In the genomic region with DNA sequence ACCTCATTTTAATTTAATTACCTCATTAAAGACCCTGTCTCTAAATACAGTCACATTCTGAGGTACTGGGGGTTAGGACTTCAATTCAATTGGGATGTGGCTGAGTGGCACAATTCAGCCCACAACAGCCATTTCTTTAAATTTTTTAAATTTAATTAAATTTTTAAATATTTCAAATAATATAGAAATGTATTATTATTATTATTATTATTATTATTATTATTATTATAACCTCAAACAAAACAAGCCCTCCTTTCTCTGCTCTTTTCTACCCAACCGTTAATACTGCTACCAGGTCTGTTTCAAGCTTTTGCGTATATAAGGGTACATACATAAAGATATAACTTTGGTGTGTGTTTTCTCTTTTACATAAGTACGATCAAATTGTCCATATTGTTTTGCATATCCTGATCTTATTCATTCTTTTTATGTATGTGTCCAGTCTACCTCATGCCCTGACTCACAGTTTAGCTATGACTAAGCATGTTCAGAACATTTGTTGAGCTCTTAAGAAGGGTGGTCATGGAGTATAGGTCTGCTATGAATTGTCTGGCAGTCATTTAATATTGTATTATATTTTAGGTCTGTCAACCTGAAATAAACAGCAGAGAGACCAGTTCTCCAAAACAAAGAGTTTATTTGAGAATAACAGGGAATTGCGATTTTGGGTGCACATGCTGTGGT, we compare ENCODE assay signal across 11 cellular contexts. TPM values are rescaled to one million over a fixed set of nuclear protein-coding genes. Genes with fewer than 3 reads are reported as not detected.
DNase-seq lines count a peak whose midpoint lies in the region; ATAC-seq and TF ChIP-seq lines count a peak whose summit lies in the region.
"Had no signal": no experiment of that assay in that cellular context is flagged by ENCODE, and none has a peak within 500 bp of the region (broad histone marks: within the 10 kb centered on the region; RNA-seq: fewer than 3 reads in every experiment).

No MANE protein-coding gene starts in this region.

- peaks cover 15% of the 10 kb centered on the region for H3K4me1 ChIP-seq in lower lobe of right lung

- no peaks in the 10 kb centered on the region for H3K9me3 ChIP-seq in lower lobe of right lung

- intact Hi-C loops in lower lobe of right lung (cut with DNase I): no loop called here

- ATAC-seq in activated naive CD4-positive, alpha-beta T cell treated with anti-CD3 and anti-CD28 coated beads, Interleukin-2, amount 50 U/mL, for 72 hours: peak; percentile 75 to 86
- ATAC-seq in HG02642 (IDR thresholded peaks at IDR 0.05; ENCODE audit: poor library complexity, unreplicated experiment) (peak; percentile 74), lower lobe of right lung (no peak)
- peak; percentile 80 for ATAC-seq in stimulated activated memory B cell treated with anti-CD40 and anti-IgM and Interleukin-4, amounts not matched to agents 10 μg/mL and 1 μg/mL and 100 μg/mL, for 72 hours

- H3K9me3 Mint-ChIP-seq in activated naive CD4-positive, alpha-beta T cell treated with anti-CD3 and anti-CD28 coated beads, Interleukin-2, amount 50 U/mL, for 72 hours: no peaks in the 10 kb centered on the region
- no peaks in the 10 kb centered on the region for H3K9me3 Mint-ChIP-seq in stimulated activated memory B cell treated with anti-CD40 and anti-IgM and Interleukin-4, amounts not matched to agents 10 μg/mL and 1 μg/mL and 100 μg/mL, for 72 hours

- TF ChIP-seq CTCF in coronary artery (IDR thresholded peaks at IDR 0.05) (no peak), lower lobe of right lung (IDR thresholded peaks at IDR 0.05) (no peak)

- H3K36me3 Mint-ChIP-seq in activated naive CD4-positive, alpha-beta T cell treated with anti-CD3 and anti-CD28 coated beads, Interleukin-2, amount 50 U/mL, for 72 hours: no peaks in the 10 kb centered on the region
- H3K36me3 Mint-ChIP-seq in stimulated activated memory B cell treated with anti-CD40 and anti-IgM and Interleukin-4, amounts not matched to agents 10 μg/mL and 1 μg/mL and 100 μg/mL, for 72 hours: peaks cover 45% of the 10 kb centered on the region

- no peak for DNase-seq in activated naive CD4-positive, alpha-beta T cell treated with anti-CD3 and anti-CD28 coated beads, Interleukin-2, amount 50 U/mL, for 72 hours (ENCODE audit: low spot score in 2 of 2)
- DNase-seq in activated naive CD4-positive, alpha-beta T cell (lab: John Stamatoyannopoulos, UW): no peak
- DNase-seq in M059J (ENCODE audit: low read depth) (peak; percentile 46), coronary artery (ENCODE audit: low spot score) (no peak), lower lobe of right lung (no peak)
- DNase-seq in stimulated activated CD4-positive, alpha-beta T cell treated with anti-CD3 and anti-CD28 coated beads, Interleukin-2, amount 100 ng/mL, for 24 hours: no peak
- DNase-seq: cerebellar nuclear complex, NCI-H2081 had no signal

- peak overlapping the region in 1 of 2 donors; percentile 13 for H3K27ac Mint-ChIP-seq in activated naive CD4-positive, alpha-beta T cell treated with anti-CD3 and anti-CD28 coated beads, Interleukin-2, amount 50 U/mL, for 72 hours
- H3K27ac Mint-ChIP-seq in stimulated activated memory B cell treated with anti-CD40 and anti-IgM and Interleukin-4, amounts not matched to agents 10 μg/mL and 1 μg/mL and 100 μg/mL, for 72 hours: peak overlapping the region; percentile 79

- H3K36me3 ChIP-seq in lower lobe of right lung: no peaks in the 10 kb centered on the region

- no peaks in the 10 kb centered on the region for H3K27me3 Mint-ChIP-seq in stimulated activated memory B cell treated with anti-CD40 and anti-IgM and Interleukin-4, amounts not matched to agents 10 μg/mL and 1 μg/mL and 100 μg/mL, for 72 hours

- H3K27ac ChIP-seq in coronary artery (no peak overlapping the region), lower lobe of right lung (no peak overlapping the region)
- H3K27ac ChIP-seq: SK-N-MC had no signal

- H3K4me3 ChIP-seq in coronary artery (no peak overlapping the region), lower lobe of right lung (no peak overlapping the region)
- H3K4me3 ChIP-seq: SK-N-MC had no signal

- peaks cover 30% of the 10 kb centered on the region for H3K4me1 Mint-ChIP-seq in stimulated activated memory B cell treated with anti-CD40 and anti-IgM and Interleukin-4, amounts not matched to agents 10 μg/mL and 1 μg/mL and 100 μg/mL, for 72 hours

- no peaks in the 10 kb centered on the region for H3K27me3 ChIP-seq in lower lobe of right lung (ENCODE audit: low read depth)

- H3K4me3 Mint-ChIP-seq in stimulated activated memory B cell treated with anti-CD40 and anti-IgM and Interleukin-4, amounts not matched to agents 10 μg/mL and 1 μg/mL and 100 μg/mL, for 72 hours: no peak overlapping the region

RNA-seq across cellular contexts. Expression of gene RAB14, which starts 16.1 kb away (rescaled TPM):
- 10 to 100 TPM; 53.2 to 68.4 TPM for total RNA-seq in activated naive CD4-positive, alpha-beta T cell treated with anti-CD3 and anti-CD28 coated beads, Interleukin-2, amount 50 U/mL, for 72 hours
- 31.4 and 52.2 TPM in 2 replicates for total RNA-seq in M059J (2014; rRNA removed; shearing (Covaris generic))
- 101 TPM for total RNA-seq in lower lobe of right lung

RNA-seq across cellular contexts. Expression of gene GSN, which starts 50.2 kb away (rescaled TPM):
- total RNA-seq in activated naive CD4-positive, alpha-beta T cell treated with anti-CD3 and anti-CD28 coated beads, Interleukin-2, amount 50 U/mL, for 72 hours: 1 to 10 TPM; 3.5 to 5.8 TPM
- total RNA-seq in M059J (2014; rRNA removed; shearing (Covaris generic)): 142 and 207 TPM in 2 replicates
- 388 TPM for total RNA-seq in lower lobe of right lung

Comparison
In these comparisons a context has a peak if more than half of its experiments do, and no peak if none do; other contexts are left out.
1. ATAC-seq: peak in activated naive CD4-positive, alpha-beta T cell treated with anti-CD3 and anti-CD28 coated beads, Interleukin-2, amount 50 U/mL, for 72 hours (2 of 2), HG02642 (single experiment) and stimulated activated memory B cell treated with anti-CD40 and anti-IgM and Interleukin-4, amounts not matched to agents 10 μg/mL and 1 μg/mL and 100 μg/mL, for 72 hours (single experiment); none in lower lobe of right lung (0 of 2).
2. RNA of gene GSN, which starts 50.2 kb away (total RNA-seq): 388 TPM in lower lobe of right lung (single experiment) and 142 to 207 TPM in M059J; 3.5 to 5.8 TPM in activated naive CD4-positive, alpha-beta T cell treated with anti-CD3 and anti-CD28 coated beads, Interleukin-2, amount 50 U/mL, for 72 hours; every median in the first group is over 10 times any median in the second.